14 cellular contexts compared by ENCODE assay signal in genomic region chr12:112924986-112925385, GRCh38. TPM values are rescaled to one million over a fixed set of nuclear protein-coding genes. Genes with fewer than 3 reads are reported as not detected.
DNase-seq lines count a peak whose midpoint lies in the region; ATAC-seq, FAIRE-seq and TF ChIP-seq lines count a peak whose summit lies in the region.
"Had no signal": no experiment of that assay in that cellular context is flagged by ENCODE, and none has a peak within 500 bp of the region (broad histone marks: within the 10 kb centered on the region; RNA-seq: fewer than 3 reads in every experiment).

No MANE protein-coding gene starts in this region.

- no peak overlapping the region for H2AFZ ChIP-seq in K562 (ENCODE audit: low read depth, low read length)

- WGBS in K562 (ENCODE audit: insufficient coverage, low coverage, missing lambda C conversion rate) = 1% methylated on average over 6 of the region's 7 CpGs
- WGBS in transverse colon (ENCODE audit: low coverage in 1 of 2), 2 donors = 0 to 33% methylated on average over 2 to 7 of the region's 7 CpGs
- 62 to 66% methylated on average over 7 of the region's 7 CpGs for WGBS in thyroid gland, 2 donors

- FAIRE-seq in K562 (lab: Jason Lieb, UNC) = peak; percentile 26
- FAIRE-seq: A204.1 had no signal

- intact Hi-C loops in activated CD8-positive, alpha-beta T cell treated with anti-CD3 and anti-CD28 coated beads for 36 hours (cut with micrococcal nuclease) = no loop called here
- intact Hi-C loops in K562 (cut with micrococcal nuclease) = no loop called here
- intact Hi-C loops in transverse colon (cut with DNase I; ENCODE audit: low total_unique reads) = no loop called here
- intact Hi-C loops in thyroid gland (cut with DNase I) = no loop called here

- H3K9me3 Mint-ChIP-seq in activated CD8-positive, alpha-beta T cell treated with anti-CD3 and anti-CD28 coated beads, Interleukin-2, amount 10 ng/mL, durations not matched to agents 7 days and 5 days (ENCODE audit: insufficient read depth) = peaks cover 7% of the 10 kb centered on the region
- peaks cover 7% of the 10 kb centered on the region for H3K9me3 Mint-ChIP-seq in activated CD8-positive, alpha-beta T cell treated with anti-CD3 and anti-CD28 coated beads for 36 hours
- H3K9me3 Mint-ChIP-seq in activated naive CD4-positive, alpha-beta T cell treated with anti-CD3 and anti-CD28 coated beads, Interleukin-2, amount 10 ng/mL, durations not matched to agents 7 days and 5 days = peaks cover 5% of the 10 kb centered on the region

- no peak overlapping the region for H3K9ac ChIP-seq in K562 (ENCODE audit: insufficient read depth in 1 of 2, low read depth in 2 of 2, low read length in 2 of 2)

- peak overlapping the region; percentile 28 for H3K27ac Mint-ChIP-seq in activated CD8-positive, alpha-beta T cell treated with anti-CD3 and anti-CD28 coated beads, Interleukin-2, amount 10 ng/mL, durations not matched to agents 7 days and 5 days
- H3K27ac Mint-ChIP-seq in activated CD8-positive, alpha-beta T cell treated with anti-CD3 and anti-CD28 coated beads for 36 hours = no peak overlapping the region
- no peak overlapping the region for H3K27ac Mint-ChIP-seq in activated naive CD4-positive, alpha-beta T cell treated with anti-CD3 and anti-CD28 coated beads, Interleukin-2, amount 10 ng/mL, durations not matched to agents 7 days and 5 days

- no peak overlapping the region for H3K4me2 ChIP-seq in K562 (ENCODE audit: insufficient read depth, low read length)

- H3K27ac ChIP-seq in K562 (ENCODE audit: extremely low read depth, low read depth, low read length) (no peak overlapping the region), transverse colon (peak overlapping the region; percentile 79 to 86 (median 80)), thyroid gland (no peak overlapping the region)
- H3K27ac ChIP-seq: sigmoid colon had no signal

- H3K4me1 ChIP-seq in K562 (replicated peaks in 1 of 2; ENCODE audit: control insufficient read depth in 2 of 2, insufficient read depth in 2 of 2, low read length in 2 of 2) = no peaks in the 10 kb centered on the region
- H3K4me1 ChIP-seq in transverse colon = peaks cover 4 to 26% (median 15%) of the 10 kb centered on the region in 4 donors
- no peaks in the 10 kb centered on the region for H3K4me1 ChIP-seq in thyroid gland
- H3K4me1 ChIP-seq: sigmoid colon had no signal

- H3K27me3 Mint-ChIP-seq in activated CD8-positive, alpha-beta T cell treated with anti-CD3 and anti-CD28 coated beads, Interleukin-2, amount 10 ng/mL, durations not matched to agents 7 days and 5 days (ENCODE audit: low read depth) = no peaks in the 10 kb centered on the region
- H3K27me3 Mint-ChIP-seq in activated CD8-positive, alpha-beta T cell treated with anti-CD3 and anti-CD28 coated beads for 36 hours = no peaks in the 10 kb centered on the region
- H3K27me3 Mint-ChIP-seq in activated naive CD4-positive, alpha-beta T cell treated with anti-CD3 and anti-CD28 coated beads, Interleukin-2, amount 10 ng/mL, durations not matched to agents 7 days and 5 days = peaks cover 5% of the 10 kb centered on the region

- peaks cover 5% of the 10 kb centered on the region for H3K4me1 Mint-ChIP-seq in activated CD8-positive, alpha-beta T cell treated with anti-CD3 and anti-CD28 coated beads, Interleukin-2, amount 10 ng/mL, durations not matched to agents 7 days and 5 days (ENCODE audit: low read depth)
- H3K4me1 Mint-ChIP-seq in activated CD8-positive, alpha-beta T cell treated with anti-CD3 and anti-CD28 coated beads for 36 hours (ENCODE audit: low read depth) = no peaks in the 10 kb centered on the region
- H3K4me1 Mint-ChIP-seq in activated naive CD4-positive, alpha-beta T cell treated with anti-CD3 and anti-CD28 coated beads, Interleukin-2, amount 10 ng/mL, durations not matched to agents 7 days and 5 days = no peaks in the 10 kb centered on the region

- ATAC-seq in activated CD8-positive, alpha-beta T cell treated with anti-CD3 and anti-CD28 coated beads, Interleukin-2, amount 10 ng/mL, durations not matched to agents 7 days and 5 days = no peak
- no peak for ATAC-seq in activated CD8-positive, alpha-beta T cell treated with anti-CD3 and anti-CD28 coated beads for 36 hours
- peak; percentile 73 for ATAC-seq in HG02938 (IDR thresholded peaks at IDR 0.05; ENCODE audit: unreplicated experiment)
- ATAC-seq in K562 = no peak
- ATAC-seq: Panc1 had no signal

- no peaks in the 10 kb centered on the region for H4K20me1 ChIP-seq in K562 (replicated peaks; ENCODE audit: control insufficient read depth, insufficient read depth, low read length)

- CTCF ChIA-PET in activated CD8-positive, alpha-beta T cell treated with anti-CD3 and anti-CD28 coated beads, Interleukin-2, amount 10 ng/mL, durations not matched to agents 7 days and 5 days (lab: Charles Lee) = interaction anchor here (2.6 kb wide), 1 partner anchor 17 kb away, joined by 9 read pairs; no protein-coding TSS in a partner anchor
- CTCF ChIA-PET in activated CD8-positive, alpha-beta T cell treated with anti-CD3 and anti-CD28 coated beads for 36 hours (lab: Charles Lee) = interaction anchor here (0.7 to 1.8 kb wide), 4 partner anchors 24 to 124 kb away, joined by 3 to 7 read pairs (median 4); no protein-coding TSS in a partner anchor
- CTCF ChIA-PET in K562 (lab: Yijun Ruan, JAX; ENCODE audit: low intra/inter-chr PET ratio) = no interaction called here
- CTCF ChIA-PET in activated naive CD4-positive, alpha-beta T cell treated with anti-CD3 and anti-CD28 coated beads, Interleukin-2, amount 10 ng/mL, durations not matched to agents 7 days and 5 days (lab: Charles Lee) = interaction anchor here (1.9 to 2.3 kb wide), 2 partner anchors 12 to 68 kb away, joined by 5 to 6 read pairs; no protein-coding TSS in a partner anchor

- TF ChIP-seq EP300 in K562 (IDR thresholded peaks at IDR 0.05; ENCODE audit: low read length) = no peak
- TF ChIP-seq EP300 in transverse colon (IDR thresholded peaks at IDR 0.05; ENCODE audit: low read depth) = no peak

- in situ Hi-C loops in K562 (cut with MboI) = no loop called here
- in situ Hi-C loops in transverse colon (cut with MboI; ENCODE audit: low pct_ligation_motif_present in 1 of 4, low pct_unique_long_range_greater_than_20kb in 1 of 4, low sequenced_read_pairs in 3 of 4) = no loop called here

- H3K4me3 Mint-ChIP-seq in activated CD8-positive, alpha-beta T cell treated with anti-CD3 and anti-CD28 coated beads, Interleukin-2, amount 10 ng/mL, durations not matched to agents 7 days and 5 days = no peak overlapping the region
- H3K4me3 Mint-ChIP-seq in activated CD8-positive, alpha-beta T cell treated with anti-CD3 and anti-CD28 coated beads for 36 hours = no peak overlapping the region
- no peak overlapping the region for H3K4me3 Mint-ChIP-seq in activated naive CD4-positive, alpha-beta T cell treated with anti-CD3 and anti-CD28 coated beads, Interleukin-2, amount 10 ng/mL, durations not matched to agents 7 days and 5 days

- no peak for TF ChIP-seq POLR2A in K562 (conservative IDR thresholded peaks at IDR 0.05)
- TF ChIP-seq POLR2A in transverse colon (IDR thresholded peaks at IDR 0.05) = no peak
- TF ChIP-seq POLR2A in thyroid gland (IDR thresholded peaks at IDR 0.05) = no peak

- POLR2A ChIA-PET in activated CD8-positive, alpha-beta T cell treated with anti-CD3 and anti-CD28 coated beads, Interleukin-2, amount 10 ng/mL, durations not matched to agents 7 days and 5 days (lab: Charles Lee) = interaction anchor here (1.1 to 1.8 kb wide), 3 partner anchors 18 to 53 kb away, joined by 3 to 9 read pairs (median 4); partner anchors contain the start of genes OAS1 and OAS2
- POLR2A ChIA-PET in activated CD8-positive, alpha-beta T cell treated with anti-CD3 and anti-CD28 coated beads for 36 hours (lab: Charles Lee) = no interaction called here
- POLR2A ChIA-PET in K562 (lab: Yijun Ruan, JAX) = interaction anchor here (1.3 kb wide), 1 partner anchor 13 kb away, joined by 6 read pairs; the partner anchor contains the start of gene OAS3

- H3K27me3 ChIP-seq in K562 (ENCODE audit: control insufficient read depth in 2 of 2, insufficient read depth in 2 of 2, low read length in 2 of 2) (no peaks in the 10 kb centered on the region), transverse colon (no peaks in the 10 kb centered on the region), thyroid gland (no peaks in the 10 kb centered on the region)
- H3K27me3 ChIP-seq: esophagus squamous epithelium, sigmoid colon had no signal

- no peaks in the 10 kb centered on the region for H3K9me1 ChIP-seq in K562 (ENCODE audit: control insufficient read depth, insufficient read depth, low read length)

- no peaks in the 10 kb centered on the region for H3K79me2 ChIP-seq in K562 (ENCODE audit: control insufficient read depth, insufficient read depth, low read length)

- no peak for DNase-seq in activated CD8-positive, alpha-beta T cell treated with anti-CD3 and anti-CD28 coated beads, Interleukin-2, amount 10 ng/mL, durations not matched to agents 7 days and 5 days
- DNase-seq in activated CD8-positive, alpha-beta T cell treated with anti-CD3 and anti-CD28 coated beads for 36 hours = no peak
- no peak for DNase-seq in K562 (ENCODE audit: extremely low read depth in 1 of 4, low spot score in 3 of 4)
- DNase-seq in transverse colon = no peak
- no peak for DNase-seq in activated naive CD4-positive, alpha-beta T cell treated with anti-CD3 and anti-CD28 coated beads, Interleukin-2, amount 10 ng/mL, durations not matched to agents 7 days and 5 days
- DNase-seq in cerebellar cortex (ENCODE audit: low spot score) = no peak
- no peak for DNase-seq in thyroid gland
- DNase-seq: activated CD4-positive, alpha-beta T cell treated with anti-CD3 and anti-CD28 coated beads, Interleukin-2, amount 50 U/mL, for 1 hour; esophagus squamous epithelium; GDM1; sigmoid colon had no signal

- TF ChIP-seq CTCF in activated CD8-positive, alpha-beta T cell treated with anti-CD3 and anti-CD28 coated beads for 36 hours (IDR thresholded peaks at IDR 0.05) = no peak
- TF ChIP-seq CTCF in K562 (IDR thresholded peaks at IDR 0.05 in 2 of 3, conservative IDR thresholded peaks at IDR 0.05 in 1 of 3; ENCODE audit: insufficient read depth in 2 of 3, low read depth in 1 of 3, low read length in 3 of 3) (no peak), transverse colon (IDR thresholded peaks at IDR 0.05) (no peak), thyroid gland (IDR thresholded peaks at IDR 0.05) (no peak)

- no peaks in the 10 kb centered on the region for H3K36me3 ChIP-seq in K562 (ENCODE audit: control insufficient read depth, insufficient read depth, low read length)
- peaks cover 0 to 2% (median under 1%) of the 10 kb centered on the region in 4 donors for H3K36me3 ChIP-seq in transverse colon
- H3K36me3 ChIP-seq in thyroid gland = no peaks in the 10 kb centered on the region

- no TSS peak for BruUV-seq in K562 (replicated peaks; lab: Mats Ljungman, UMichigan)

- TF ChIP-seq RAD21 in K562 (CRISPR knock-in tag; conservative IDR thresholded peaks at IDR 0.05 in 1 of 2, IDR thresholded peaks at IDR 0.05 in 1 of 2) = no peak

- H3K9me3 ChIP-seq in K562 (replicated peaks; ENCODE audit: control insufficient read depth, insufficient read depth, low read depth, low read length) (no peaks in the 10 kb centered on the region; the same call in 1 of the 2 replicates), transverse colon (no peaks in the 10 kb centered on the region), thyroid gland (no peaks in the 10 kb centered on the region)
- H3K9me3 ChIP-seq: esophagus squamous epithelium, sigmoid colon had no signal

- H3K36me3 Mint-ChIP-seq in activated CD8-positive, alpha-beta T cell treated with anti-CD3 and anti-CD28 coated beads, Interleukin-2, amount 10 ng/mL, durations not matched to agents 7 days and 5 days (ENCODE audit: low read depth) = peaks cover 84% of the 10 kb centered on the region
- no peaks in the 10 kb centered on the region for H3K36me3 Mint-ChIP-seq in activated CD8-positive, alpha-beta T cell treated with anti-CD3 and anti-CD28 coated beads for 36 hours (ENCODE audit: low read depth)
- H3K36me3 Mint-ChIP-seq in activated naive CD4-positive, alpha-beta T cell treated with anti-CD3 and anti-CD28 coated beads, Interleukin-2, amount 10 ng/mL, durations not matched to agents 7 days and 5 days = peaks cover 13% of the 10 kb centered on the region

- H3K4me3 ChIP-seq in K562 = no peak overlapping the region
- H3K4me3 ChIP-seq in transverse colon = peak overlapping the region in 1 of 4 donors; percentile 10
- H3K4me3 ChIP-seq in thyroid gland (replicated peaks in 1 of 3) = no peak overlapping the region
- H3K4me3 ChIP-seq: esophagus squamous epithelium, sigmoid colon had no signal

RNA-seq across cellular contexts. Expression of gene OAS3, which starts 13.3 kb away (rescaled TPM):
- total RNA-seq in activated CD8-positive, alpha-beta T cell treated with anti-CD3 and anti-CD28 coated beads, Interleukin-2, amount 10 ng/mL, durations not matched to agents 7 days and 5 days = 100 to 1,000 TPM; 199 to 202 TPM
- 10 to 100 TPM; 21.4 to 22.2 TPM for total RNA-seq in activated CD8-positive, alpha-beta T cell treated with anti-CD3 and anti-CD28 coated beads for 36 hours
- total RNA-seq in K562 (2011; cell fraction: chromatin; rRNA removed; ENCODE audit: low replicate concordance) = 1.1 and 3.1 TPM in 2 replicates
- 1.7 and 1.8 TPM in 2 replicates for total RNA-seq in K562 (2011; cell fraction: nucleolus; rRNA removed)
- total RNA-seq in K562 (2011; cell fraction: nucleoplasm; rRNA removed) = 1.5 and 2.1 TPM in 2 replicates
- total RNA-seq in K562 (2014; rRNA removed) (1.3 and 1.9 TPM in 2 replicates), K562 (2014; rRNA removed; fragmentation: Illumina TruSeq; extraction: Trizol) (0.69 and 0.77 TPM in 2 replicates), K562 (2015; rRNA removed; fragmentation: Illumina TruSeq; extraction: Trizol) (0.83 and 1.0 TPM in 2 replicates), K562 (2021) (1.9 and 4.3 TPM in 2 replicates), transverse colon (10 to 100 TPM in 3 of 4 donors, 1 to 10 TPM in 1; 6.2 to 17.6 (median 12.4) TPM), thyroid gland (1 to 10 TPM; 3.0 to 7.4 (median 5.7) TPM)
- polyA plus RNA-seq in K562 (2011; rRNA removed) (0.67 and 0.91 TPM in 2 replicates), K562 (2014; fragmentation: Illumina TruSeq; extraction: Trizol) (1.7 and 2.0 TPM in 2 replicates), K562 (2014; fragmentation: Nextera tagmentation; extraction: Ambion mirVana) (under 1 TPM; 0.21 to 0.39 TPM), K562 (2014; rRNA removed) (0.82 and 1.7 TPM in 2 replicates)
- polyA plus RNA-seq in K562 (2011; cell fraction: cytosol; rRNA removed) = 1.1 and 1.3 TPM in 2 replicates
- polyA plus RNA-seq in K562 (2011; cell fraction: nucleus; rRNA removed) = 0.87 and 1.5 TPM in 2 replicates
- polyA plus RNA-seq in K562 (2012) = 2.0 and 7.6 TPM in 2 replicates
- polyA minus RNA-seq in K562 (2011; rRNA and poly(A)+ RNA removed) = 0.39 and 1.6 TPM in 2 replicates
- 0.73 and 0.76 TPM in 2 replicates for polyA minus RNA-seq in K562 (2011; cell fraction: cytosol; rRNA and poly(A)+ RNA removed)
- 1.00 and 1.5 TPM in 2 replicates for polyA minus RNA-seq in K562 (2011; cell fraction: nucleus; rRNA and poly(A)+ RNA removed)

RNA-seq across cellular contexts. Expression of gene OAS1, which starts 18.2 kb away (rescaled TPM):
- 100 to 1,000 TPM; 143 to 146 TPM for total RNA-seq in activated CD8-positive, alpha-beta T cell treated with anti-CD3 and anti-CD28 coated beads, Interleukin-2, amount 10 ng/mL, durations not matched to agents 7 days and 5 days
- 10 to 100 TPM; 22.7 to 26.8 TPM for total RNA-seq in activated CD8-positive, alpha-beta T cell treated with anti-CD3 and anti-CD28 coated beads for 36 hours
- total RNA-seq in K562 (2011; cell fraction: chromatin; rRNA removed; ENCODE audit: low replicate concordance) = not detected in 2 replicates
- not detected in 2 replicates for total RNA-seq in K562 (2011; cell fraction: nucleolus; rRNA removed)
- not detected in 2 replicates for total RNA-seq in K562 (2011; cell fraction: nucleoplasm; rRNA removed)
- total RNA-seq in K562 (2014; rRNA removed) (not detected in 2 replicates), K562 (2014; rRNA removed; fragmentation: Illumina TruSeq; extraction: Trizol) (not detected in 2 replicates), K562 (2015; rRNA removed; fragmentation: Illumina TruSeq; extraction: Trizol) (0.25 TPM in 1 of 2 replicates, not detected in the other), K562 (2021) (0.29 TPM in 1 of 2 replicates, not detected in the other), transverse colon (100 to 1,000 TPM in 1 of 4 donors, 10 to 100 TPM in 3; 30.1 to 101 (median 82.1) TPM), thyroid gland (1 to 10 TPM; 5.5 to 9.2 (median 7.0) TPM)
- polyA plus RNA-seq in K562 (2011; rRNA removed) (not detected in 2 replicates), K562 (2014; fragmentation: Illumina TruSeq; extraction: Trizol) (not detected in 2 replicates), K562 (2014; fragmentation: Nextera tagmentation; extraction: Ambion mirVana) (under 1 TPM in 1 of 2 experiments, not detected in 1; 0.06 TPM), K562 (2014; rRNA removed) (not detected in 2 replicates)
- polyA plus RNA-seq in K562 (2011; cell fraction: cytosol; rRNA removed) = not detected in 2 replicates
- polyA plus RNA-seq in K562 (2011; cell fraction: nucleus; rRNA removed) = not detected in 2 replicates
- polyA plus RNA-seq in K562 (2012) = 0.22 TPM in 1 of 2 replicates, not detected in the other
- polyA minus RNA-seq in K562 (2011; rRNA and poly(A)+ RNA removed) = not detected in 2 replicates
- not detected in 2 replicates for polyA minus RNA-seq in K562 (2011; cell fraction: cytosol; rRNA and poly(A)+ RNA removed)
- polyA minus RNA-seq in K562 (2011; cell fraction: nucleus; rRNA and poly(A)+ RNA removed) = not detected in 2 replicates

RNA-seq across cellular contexts. Expression of gene OAS2, which starts 53.3 kb away (rescaled TPM):
- 100 to 1,000 TPM; 237 to 242 TPM for total RNA-seq in activated CD8-positive, alpha-beta T cell treated with anti-CD3 and anti-CD28 coated beads, Interleukin-2, amount 10 ng/mL, durations not matched to agents 7 days and 5 days
- total RNA-seq in activated CD8-positive, alpha-beta T cell treated with anti-CD3 and anti-CD28 coated beads for 36 hours = 100 to 1,000 TPM in 1 of 2 experiments, 10 to 100 TPM in 1; 95.7 to 104 TPM
- not detected in 2 replicates for total RNA-seq in K562 (2011; cell fraction: chromatin; rRNA removed; ENCODE audit: low replicate concordance)
- not detected in 2 replicates for total RNA-seq in K562 (2011; cell fraction: nucleolus; rRNA removed)
- not detected in 2 replicates for total RNA-seq in K562 (2011; cell fraction: nucleoplasm; rRNA removed)
- total RNA-seq in K562 (2014; rRNA removed) (not detected in 2 replicates), K562 (2014; rRNA removed; fragmentation: Illumina TruSeq; extraction: Trizol) (not detected in 2 replicates), K562 (2015; rRNA removed; fragmentation: Illumina TruSeq; extraction: Trizol) (not detected in 2 replicates), K562 (2021) (0.13 and 0.22 TPM in 2 replicates), transverse colon (1 to 10 TPM; 2.0 to 5.1 (median 3.5) TPM), thyroid gland (1 to 10 TPM; 2.7 to 9.1 (median 6.0) TPM)
- polyA plus RNA-seq in K562 (2011; rRNA removed) (not detected in 2 replicates), K562 (2014; fragmentation: Illumina TruSeq; extraction: Trizol) (0.14 TPM in 1 of 2 replicates, not detected in the other), K562 (2014; fragmentation: Nextera tagmentation; extraction: Ambion mirVana) (not detected), K562 (2014; rRNA removed) (0.85 TPM in 1 of 2 replicates, not detected in the other)
- not detected in 2 replicates for polyA plus RNA-seq in K562 (2011; cell fraction: cytosol; rRNA removed)
- not detected in 2 replicates for polyA plus RNA-seq in K562 (2011; cell fraction: nucleus; rRNA removed)
- polyA plus RNA-seq in K562 (2012) = 0.03 TPM in 1 of 2 replicates, not detected in the other
- polyA minus RNA-seq in K562 (2011; rRNA and poly(A)+ RNA removed) = not detected in 2 replicates
- not detected in 2 replicates for polyA minus RNA-seq in K562 (2011; cell fraction: cytosol; rRNA and poly(A)+ RNA removed)
- polyA minus RNA-seq in K562 (2011; cell fraction: nucleus; rRNA and poly(A)+ RNA removed) = not detected in 2 replicates

Comparison
In these comparisons a context has a peak if more than half of its experiments do, and no peak if none do; other contexts are left out.
1. RNA of gene OAS3, which starts 13.3 kb away (total RNA-seq): 199 to 202 TPM in activated CD8-positive, alpha-beta T cell treated with anti-CD3 and anti-CD28 coated beads, Interleukin-2, amount 10 ng/mL, durations not matched to agents 7 days and 5 days; 21.4 to 22.2 TPM in activated CD8-positive, alpha-beta T cell treated with anti-CD3 and anti-CD28 coated beads for 36 hours, 6.2 to 17.6 TPM in transverse colon, 3.0 to 7.4 TPM in thyroid gland and 0.69 to 4.3 TPM in K562; every median in the first group is over 4 times any median in the second.
2. H3K27ac ChIP-seq: peak in transverse colon (4 of 4); none in K562 (single experiment) and thyroid gland (0 of 3).
3. RNA of gene OAS1, which starts 18.2 kb away (total RNA-seq): 143 to 146 TPM in activated CD8-positive, alpha-beta T cell treated with anti-CD3 and anti-CD28 coated beads, Interleukin-2, amount 10 ng/mL, durations not matched to agents 7 days and 5 days, 30.1 to 101 TPM in transverse colon, 22.7 to 26.8 TPM in activated CD8-positive, alpha-beta T cell treated with anti-CD3 and anti-CD28 coated beads for 36 hours and 5.5 to 9.2 TPM in thyroid gland; 0.25 to 0.29 TPM in K562; every median in the first group is over 4 times any median in the second.
4. RNA of gene OAS2, which starts 53.3 kb away (total RNA-seq): 237 to 242 TPM in activated CD8-positive, alpha-beta T cell treated with anti-CD3 and anti-CD28 coated beads, Interleukin-2, amount 10 ng/mL, durations not matched to agents 7 days and 5 days and 95.7 to 104 TPM in activated CD8-positive, alpha-beta T cell treated with anti-CD3 and anti-CD28 coated beads for 36 hours; 2.7 to 9.1 TPM in thyroid gland, 2.0 to 5.1 TPM in transverse colon and 0.13 to 0.22 TPM in K562; every median in the first group is over 4 times any median in the second.